Comparison of ENCODE assay signal across 17 cellular contexts in genomic region chr2:16139663-16140610, GRCh38.
"Had no signal": no experiment of that assay in that cellular context is flagged by ENCODE, and none has a peak within 500 bp of the region (broad histone marks: within the 10 kb centered on the region; RNA-seq: fewer than 3 reads in every experiment).

No MANE protein-coding gene starts in this region.

- ATAC-seq: heart left ventricle had no signal

- H3K27ac ChIP-seq: heart left ventricle, left ventricle myocardium inferior, ovary, thyroid gland, uterus had no signal

- H3K4me3 ChIP-seq: heart left ventricle, left ventricle myocardium inferior, ovary, stomach, thyroid gland, uterus had no signal

- H3K36me3 ChIP-seq: heart left ventricle, left ventricle myocardium inferior, ovary, stomach, thyroid gland, uterus had no signal

- H3K9me3 Mint-ChIP-seq: activated naive CD4-positive, alpha-beta T cell treated with anti-CD3 and anti-CD28 coated beads, Interleukin-2, amount 50 U/mL, for 24 hours; activated T-helper 2 cell treated with anti-CD3 and anti-CD28 coated beads, Interferon-gamma antibody, Interleukin-2, Interleukin-4, amounts not matched to agents 10 μg/mL and 5 μg/mL and 100 μg/mL, durations not matched to agents 14 hours and 24 hours and 36 hours; T-helper 1 cell treated with Interleukin-12 subunit alpha and Interleukin-12 subunit beta and Interleukin-4 antibody, amounts not matched to agents 30 μg/mL and 1 μg/mL, for 36 hours had no signal

- H3K36me3 Mint-ChIP-seq: activated naive CD4-positive, alpha-beta T cell treated with anti-CD3 and anti-CD28 coated beads, Interleukin-2, amount 50 U/mL, for 24 hours; brain had no signal

- H3K27me3 Mint-ChIP-seq: activated naive CD4-positive, alpha-beta T cell treated with anti-CD3 and anti-CD28 coated beads, Interleukin-2, amount 50 U/mL, for 24 hours; brain had no signal

- H3K4me3 Mint-ChIP-seq: activated naive CD4-positive, alpha-beta T cell treated with anti-CD3 and anti-CD28 coated beads, Interleukin-2, amount 50 U/mL, for 24 hours; brain; nephron; T-helper 1 cell treated with Interleukin-12 subunit alpha and Interleukin-12 subunit beta and Interleukin-4 antibody, amounts not matched to agents 30 μg/mL and 1 μg/mL, for 36 hours had no signal

- DNase-seq: activated CD4-positive, alpha-beta T cell treated with anti-CD3 and anti-CD28 coated beads for 4 hours; activated T-cell treated with anti-CD3 and anti-CD28 coated beads for 4 hours; cerebellar nuclear complex; dermis blood vessel endothelial cell; heart left ventricle; left ventricle myocardium inferior; mesenchymal stem cell; ovary; stimulated activated CD4-positive, alpha-beta T cell treated with anti-CD3 and anti-CD28 coated beads, Interleukin-4, amount 100 ng/mL, for 4 hours; stomach; thyroid gland; uterus had no signal

- H3K27ac Mint-ChIP-seq: activated naive CD4-positive, alpha-beta T cell treated with anti-CD3 and anti-CD28 coated beads, Interleukin-2, amount 50 U/mL, for 24 hours; activated T-helper 2 cell treated with anti-CD3 and anti-CD28 coated beads, Interferon-gamma antibody, Interleukin-2, Interleukin-4, amounts not matched to agents 10 μg/mL and 5 μg/mL and 100 μg/mL, durations not matched to agents 14 hours and 24 hours and 36 hours; nephron; T-helper 1 cell treated with Interleukin-12 subunit alpha and Interleukin-12 subunit beta and Interleukin-4 antibody, amounts not matched to agents 30 μg/mL and 1 μg/mL, for 36 hours had no signal

- H3K9me3 ChIP-seq: heart left ventricle, left ventricle myocardium inferior, ovary, stomach, thyroid gland, uterus had no signal

- H3K4me1 Mint-ChIP-seq: activated naive CD4-positive, alpha-beta T cell treated with anti-CD3 and anti-CD28 coated beads, Interleukin-2, amount 50 U/mL, for 24 hours; nephron had no signal

- H3K4me1 ChIP-seq: heart left ventricle, left ventricle myocardium inferior, thyroid gland, uterus had no signal

- H3K27me3 ChIP-seq: heart left ventricle, ovary, stomach, thyroid gland, uterus had no signal
